Comparison of ENCODE assay signal across 9 cellular contexts in the genomic region with DNA sequence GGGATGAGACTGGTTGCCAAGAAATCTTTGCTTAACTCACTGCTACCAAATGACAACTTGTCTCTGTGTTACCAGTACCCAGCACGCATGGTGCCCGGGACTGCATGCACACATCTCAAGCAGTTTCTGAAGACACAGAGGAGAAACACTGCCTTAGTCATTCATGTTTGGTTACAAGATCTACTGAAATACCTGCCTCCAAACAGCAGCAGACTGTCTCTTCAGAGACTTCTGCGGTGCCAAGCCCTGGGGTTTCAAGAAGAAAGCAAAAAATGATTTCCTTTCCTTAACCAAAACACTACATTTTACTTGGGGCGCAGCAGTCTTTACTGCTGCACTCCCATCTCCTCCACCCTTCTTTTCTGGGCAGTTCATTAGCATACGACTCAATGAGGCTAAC. TPM values are rescaled to one million over a fixed set of nuclear protein-coding genes. Genes with fewer than 3 reads are reported as not detected.
DNase-seq lines count a peak whose midpoint lies in the region; ATAC-seq, FAIRE-seq and TF ChIP-seq lines count a peak whose summit lies in the region.
"Had no signal": no experiment of that assay in that cellular context is flagged by ENCODE, and none has a peak within 500 bp of the region (broad histone marks: within the 10 kb centered on the region; RNA-seq: fewer than 3 reads in every experiment).

No MANE protein-coding gene starts in this region.

- H3K4me3 Mint-ChIP-seq in brain: peak overlapping the region in 4 of 5 experiments; percentile 33 to 99 (median 80)
- H3K4me3 Mint-ChIP-seq in naive thymus-derived CD8-positive, alpha-beta T cell: peak overlapping the region; percentile 79 to 100 (median 98)

- no peaks in the 10 kb centered on the region for H3K27me3 Mint-ChIP-seq in brain
- peaks cover 0 to 2% (median 0%) of the 10 kb centered on the region in 5 donors for H3K27me3 Mint-ChIP-seq in naive thymus-derived CD8-positive, alpha-beta T cell

- H3K27ac ChIP-seq in ACC112 (ENCODE audit: low read depth, low read length) (no peak overlapping the region), SJSA1 (0 out of 2 replicates have a peak overlapping the region, but pooled peaks have one; percentile 2), kidney (ENCODE audit: low read depth in 2 of 2, low read length in 2 of 2) (no peak overlapping the region)

- H3K9me3 Mint-ChIP-seq in brain: no peaks in the 10 kb centered on the region
- H3K9me3 Mint-ChIP-seq in naive thymus-derived CD8-positive, alpha-beta T cell: no peaks in the 10 kb centered on the region

- H3K4me1 ChIP-seq in ACC112 (ENCODE audit: control insufficient read depth, insufficient read depth, low read length, unreplicated experiment) (peaks cover 17% of the 10 kb centered on the region), SJSA1 (replicated peaks) (peaks cover 29% of the 10 kb centered on the region), kidney (ENCODE audit: control insufficient read depth in 1 of 2, insufficient read depth in 1 of 2, low read depth in 1 of 2, low read length in 2 of 2) (peaks cover 8 to 16% of the 10 kb centered on the region in 2 donors)

- peaks cover 92% of the 10 kb centered on the region for H3K79me2 ChIP-seq in ACC112 (ENCODE audit: control insufficient read depth, insufficient read depth, low read length, unreplicated experiment)

- peak; percentile 47 to 58 for ATAC-seq in naive thymus-derived CD8-positive, alpha-beta T cell
- no peak for ATAC-seq in GM19324 (IDR thresholded peaks at IDR 0.05; ENCODE audit: low FRiP score, unreplicated experiment)
- ATAC-seq: HCT116 had no signal

- H3K27ac Mint-ChIP-seq in brain: peak overlapping the region in 3 of 5 experiments; percentile 6 to 99 (median 68)
- H3K27ac Mint-ChIP-seq in naive thymus-derived CD8-positive, alpha-beta T cell: peak overlapping the region; percentile 89 to 99 (median 94)

- peaks cover 27% of the 10 kb centered on the region for H3K36me3 Mint-ChIP-seq in brain
- H3K36me3 Mint-ChIP-seq in naive thymus-derived CD8-positive, alpha-beta T cell: peaks cover 4 to 35% (median 13%) of the 10 kb centered on the region in 3 donors

- POLR2A ChIA-PET in naive thymus-derived CD8-positive, alpha-beta T cell (lab: Charles Lee): interaction anchor here (0.7 to 14.4 kb wide), 3 partner anchors 24 to 1230 kb away, joined by 3 to 457 read pairs (median 33); no protein-coding TSS in a partner anchor

- no peaks in the 10 kb centered on the region for H3K9me3 ChIP-seq in SJSA1 (replicated peaks)
- no peaks in the 10 kb centered on the region for H3K9me3 ChIP-seq in kidney (ENCODE audit: control insufficient read depth in 1 of 2, low read length in 2 of 2)

- H3K27me3 ChIP-seq in ACC112 (ENCODE audit: insufficient read depth, low read length) (no peaks in the 10 kb centered on the region), SJSA1 (replicated peaks) (no peaks in the 10 kb centered on the region)

- H2AFZ ChIP-seq in ACC112 (ENCODE audit: low read length, unreplicated experiment): no peak overlapping the region

- peak overlapping the region; percentile 90 for H3K4me3 ChIP-seq in ACC112 (ENCODE audit: low read depth, low read length)
- H3K4me3 ChIP-seq in SJSA1: no peak overlapping the region
- peak overlapping the region in 1 of 2 donors; percentile 87 for H3K4me3 ChIP-seq in kidney (ENCODE audit: low read length in 2 of 2)

- no peak for FAIRE-seq in kidney (lab: Jason Lieb, UNC)

- intact Hi-C loops in kidney (cut with DNase I): no loop called here

- peaks cover 45% of the 10 kb centered on the region for H3K4me1 Mint-ChIP-seq in brain
- H3K4me1 Mint-ChIP-seq in naive thymus-derived CD8-positive, alpha-beta T cell: peaks cover 26 to 81% (median 59%) of the 10 kb centered on the region in 4 donors

- peak overlapping the region in 1 of 2 donors; percentile 13 for H3K9ac ChIP-seq in kidney (ENCODE audit: low read length in 2 of 2)

- no peaks in the 10 kb centered on the region for H3K36me3 ChIP-seq in ACC112 (ENCODE audit: insufficient read depth, low read length)
- H3K36me3 ChIP-seq in SJSA1: peaks cover 49% of the 10 kb centered on the region
- no peaks in the 10 kb centered on the region for H3K36me3 ChIP-seq in kidney (ENCODE audit: control insufficient read depth in 1 of 2, insufficient read depth in 2 of 2, low read length in 2 of 2)

- TF ChIP-seq CTCF in brain (conservative IDR thresholded peaks at IDR 0.05) (no peak), kidney (IDR thresholded peaks at IDR 0.05; ENCODE audit: borderline replicate concordance, extremely low read depth, insufficient read depth) (no peak)

- no peak for DNase-seq in SJSA1 (ENCODE audit: low read depth in 1 of 2, low spot score in 2 of 2)
- DNase-seq in naive thymus-derived CD8-positive, alpha-beta T cell: peak in 9 of 10 donors; percentile 19 to 80 (median 50)
- no peak for DNase-seq in RPMI8226
- no peak for DNase-seq in kidney
- no peak for DNase-seq in NCI-H2196 (lab: John Stamatoyannopoulos, UW; ENCODE audit: unreplicated experiment)

RNA-seq across cellular contexts. Expression of a gene that starts 4.2 kb away (rescaled TPM):
- 186 and 214 TPM in 2 replicates for total RNA-seq in SJSA1 (2014; rRNA removed; shearing (Covaris generic))
- polyA plus RNA-seq in brain (ENCODE audit: insufficient read depth, low read depth, low replicate concordance) (88.6 TPM), kidney (ENCODE audit: insufficient read depth, low read depth, low replicate concordance) (120 TPM)
- total RNA-seq in naive thymus-derived CD8-positive, alpha-beta T cell: 100 to 1,000 TPM; 455 to 471 TPM
- polyA plus RNA-seq in naive thymus-derived CD8-positive, alpha-beta T cell: 100 to 1,000 TPM; 169 to 207 (median 201) TPM
- 133 TPM for total RNA-seq in kidney

RNA-seq across cellular contexts. Expression of a gene that starts 58.7 kb away (rescaled TPM):
- 28.0 and 34.6 TPM in 2 replicates for total RNA-seq in SJSA1 (2014; rRNA removed; shearing (Covaris generic))
- polyA plus RNA-seq in brain (ENCODE audit: insufficient read depth, low read depth, low replicate concordance): 10.6 TPM
- total RNA-seq in naive thymus-derived CD8-positive, alpha-beta T cell: under 1 TPM; 0.69 to 0.83 TPM
- not detected for polyA plus RNA-seq in naive thymus-derived CD8-positive, alpha-beta T cell
- 19.7 TPM for total RNA-seq in kidney
- 9.0 TPM for polyA plus RNA-seq in kidney (ENCODE audit: insufficient read depth, low read depth, low replicate concordance)

Comparison
In these comparisons a context has a peak if more than half of its experiments do, and no peak if none do; other contexts are left out.
1. DNase-seq: peak in naive thymus-derived CD8-positive, alpha-beta T cell (9 of 10); none in SJSA1 (0 of 2), RPMI8226 (single experiment), kidney (single experiment) and NCI-H2196 (single experiment).
2. RNA of a gene that starts 58.7 kb away (total RNA-seq): 28.0 to 34.6 TPM in SJSA1 and 19.7 TPM in kidney (single experiment); 0.69 to 0.83 TPM in naive thymus-derived CD8-positive, alpha-beta T cell; every median in the first group is over 10 times any median in the second.